ENCODE assay signal across 13 cellular contexts in genomic region chr13:95176611-95177259, GRCh38.
DNase-seq lines count a peak whose midpoint lies in the region; ATAC-seq lines count a peak whose summit lies in the region.
"Had no signal": no experiment of that assay in that cellular context is flagged by ENCODE, and none has a peak within 500 bp of the region (broad histone marks: within the 10 kb centered on the region; RNA-seq: fewer than 3 reads in every experiment).

No MANE protein-coding gene starts in this region.

- peak overlapping the region; percentile 30 for H3K4me3 Mint-ChIP-seq in activated T-helper 17 cell treated with anti-CD3 and anti-CD28 coated beads, Interleukin-2, amount 50 U/mL, for 72 hours
- H3K4me3 Mint-ChIP-seq: memory B cell had no signal

- ATAC-seq in activated T-helper 17 cell treated with anti-CD3 and anti-CD28 coated beads, Interleukin-2, amount 50 U/mL, for 72 hours (replicated peaks) = peak; percentile 79
- no peak for ATAC-seq in left colon

- peaks cover 54% of the 10 kb centered on the region for H3K36me3 Mint-ChIP-seq in activated T-helper 17 cell treated with anti-CD3 and anti-CD28 coated beads, Interleukin-2, amount 50 U/mL, for 72 hours (ENCODE audit: low read depth)

- intact Hi-C loops in left colon (cut with DNase I, micrococcal nuclease) = no loop called here

- peaks cover 17% of the 10 kb centered on the region for H3K4me1 Mint-ChIP-seq in activated T-helper 17 cell treated with anti-CD3 and anti-CD28 coated beads, Interleukin-2, amount 50 U/mL, for 72 hours
- H3K4me1 Mint-ChIP-seq: memory B cell had no signal

- DNase-seq in stimulated activated CD4-positive, alpha-beta T cell treated with anti-CD3 and anti-CD28 coated beads, Interleukin-15, amount 100 ng/mL, for 24 hours = peak; percentile 9
- DNase-seq in stimulated activated CD4-positive, alpha-beta T cell treated with anti-CD3 and anti-CD28 coated beads, Interleukin-4, amount 100 ng/mL, for 24 hours = no peak
- DNase-seq in fibroblast of peridontal ligament (ENCODE audit: extremely low read depth) (peak; percentile 56), SKM-1 (lab: John Stamatoyannopoulos, UW; ENCODE audit: unreplicated experiment) (no peak), NCI-H1694 treated with DMSO at 0.1 percent for 48 hours (lab: John Stamatoyannopoulos, UW) (no peak), left colon (no peak)
- no peak for DNase-seq in activated effector memory CD4-positive, alpha-beta T cell treated with Interleukin-2 at 50 U/mL for 16 hours
- DNase-seq: activated CD4-positive, CD25-positive, alpha-beta regulatory T cell treated with anti-CD3 and anti-CD28 coated beads, Interleukin-2, amount 50 U/mL, for 72 hours; adrenal gland; NCI-H1436 treated with DMSO at 0.1 percent for 48 hours; NCI-H524 treated with DMSO at 0.1 percent for 48 hours had no signal

- peak overlapping the region; percentile 41 for H3K27ac Mint-ChIP-seq in activated T-helper 17 cell treated with anti-CD3 and anti-CD28 coated beads, Interleukin-2, amount 50 U/mL, for 72 hours
- H3K27ac Mint-ChIP-seq: memory B cell had no signal

- H3K9me3 Mint-ChIP-seq in activated T-helper 17 cell treated with anti-CD3 and anti-CD28 coated beads, Interleukin-2, amount 50 U/mL, for 72 hours = peaks cover 8% of the 10 kb centered on the region
- H3K9me3 Mint-ChIP-seq: memory B cell had no signal

- H3K27me3 Mint-ChIP-seq in activated T-helper 17 cell treated with anti-CD3 and anti-CD28 coated beads, Interleukin-2, amount 50 U/mL, for 72 hours = no peaks in the 10 kb centered on the region
- H3K27me3 Mint-ChIP-seq: memory B cell had no signal

Comparison
In these comparisons a context has a peak if more than half of its experiments do, and no peak if none do; other contexts are left out.
1. DNase-seq: peak in stimulated activated CD4-positive, alpha-beta T cell treated with anti-CD3 and anti-CD28 coated beads, Interleukin-15, amount 100 ng/mL, for 24 hours (single experiment) and fibroblast of peridontal ligament (single experiment); none in stimulated activated CD4-positive, alpha-beta T cell treated with anti-CD3 and anti-CD28 coated beads, Interleukin-4, amount 100 ng/mL, for 24 hours (single experiment), SKM-1 (single experiment), NCI-H1694 treated with DMSO at 0.1 percent for 48 hours (single experiment), left colon (0 of 2) and activated effector memory CD4-positive, alpha-beta T cell treated with Interleukin-2 at 50 U/mL for 16 hours (single experiment).